ENCODE assay signal across 10 cellular contexts in genomic region chr18:7822435-7823425, GRCh38.
A peak's percentile ranks its signal among the peaks of the same experiment; 100 is the strongest.
DNase-seq lines count a peak whose midpoint lies in the region; ATAC-seq and TF ChIP-seq lines count a peak whose summit lies in the region.
"Had no signal": no experiment of that assay in that cellular context is flagged by ENCODE, and none has a peak within 500 bp of the region (broad histone marks: within the 10 kb centered on the region; RNA-seq: fewer than 3 reads in every experiment).

No MANE protein-coding gene starts in this region.

- peak; percentile 40 for DNase-seq in inferior parietal cortex (ENCODE audit: extremely low spot score)
- no peak for DNase-seq in activated CD8-positive, alpha-beta T cell treated with anti-CD3 and anti-CD28 coated beads, Interleukin-2, amount 10 ng/mL, durations not matched to agents 7 days and 5 days
- DNase-seq in PC-3: no peak
- DNase-seq: DMS79 treated with DMSO at 0.1 percent for 48 hours, NCI-H2171 had no signal

- H2AFZ ChIP-seq in PC-3 (ENCODE audit: low read length): no peak overlapping the region

- POLR2A ChIA-PET in activated CD8-positive, alpha-beta T cell treated with anti-CD3 and anti-CD28 coated beads, Interleukin-2, amount 10 ng/mL, durations not matched to agents 7 days and 5 days (lab: Charles Lee): no interaction called here
- POLR2A ChIA-PET in PC-3 (lab: Charles Lee; ENCODE audit: unreplicated experiment): no interaction called here

- H3K4me1 ChIP-seq in PC-3 (ENCODE audit: insufficient read depth, low read length): no peaks in the 10 kb centered on the region

- H3K4me1 Mint-ChIP-seq in activated CD8-positive, alpha-beta T cell treated with anti-CD3 and anti-CD28 coated beads, Interleukin-2, amount 10 ng/mL, durations not matched to agents 7 days and 5 days (ENCODE audit: low read depth): no peaks in the 10 kb centered on the region
- H3K4me1 Mint-ChIP-seq: IgD-negative memory B cell had no signal

- no peaks in the 10 kb centered on the region for H3K27me3 Mint-ChIP-seq in activated CD8-positive, alpha-beta T cell treated with anti-CD3 and anti-CD28 coated beads, Interleukin-2, amount 10 ng/mL, durations not matched to agents 7 days and 5 days (ENCODE audit: low read depth)
- H3K27me3 Mint-ChIP-seq: IgD-negative memory B cell had no signal

- no peak overlapping the region for H3K4me2 ChIP-seq in PC-3 (ENCODE audit: low read length)

- no peaks in the 10 kb centered on the region for H3F3A ChIP-seq in PC-3 (ENCODE audit: low read length, unreplicated experiment)

- no peak overlapping the region for H3K4me3 Mint-ChIP-seq in activated CD8-positive, alpha-beta T cell treated with anti-CD3 and anti-CD28 coated beads, Interleukin-2, amount 10 ng/mL, durations not matched to agents 7 days and 5 days
- H3K4me3 Mint-ChIP-seq: IgD-negative memory B cell had no signal

- no peaks in the 10 kb centered on the region for H3K79me2 ChIP-seq in PC-3 (ENCODE audit: low read length)

- no peaks in the 10 kb centered on the region for H4K20me1 ChIP-seq in PC-3 (ENCODE audit: low read length)

- ATAC-seq in HG02642 (IDR thresholded peaks at IDR 0.05; ENCODE audit: poor library complexity, unreplicated experiment): peak; percentile 60
- ATAC-seq in activated CD8-positive, alpha-beta T cell treated with anti-CD3 and anti-CD28 coated beads, Interleukin-2, amount 10 ng/mL, durations not matched to agents 7 days and 5 days: no peak
- no peak for ATAC-seq in PC-3
- ATAC-seq in HG03565 (IDR thresholded peaks at IDR 0.05; ENCODE audit: unreplicated experiment): no peak

- H3K9me3 Mint-ChIP-seq in activated CD8-positive, alpha-beta T cell treated with anti-CD3 and anti-CD28 coated beads, Interleukin-2, amount 10 ng/mL, durations not matched to agents 7 days and 5 days (ENCODE audit: insufficient read depth): peaks cover under 1% of the 10 kb centered on the region
- H3K9me3 Mint-ChIP-seq: IgD-negative memory B cell had no signal

- H3K4me3 ChIP-seq in PC-3 (ENCODE audit: low read length): no peak overlapping the region

- H3K36me3 Mint-ChIP-seq in activated CD8-positive, alpha-beta T cell treated with anti-CD3 and anti-CD28 coated beads, Interleukin-2, amount 10 ng/mL, durations not matched to agents 7 days and 5 days (ENCODE audit: low read depth): no peaks in the 10 kb centered on the region

- no peaks in the 10 kb centered on the region for H3K36me3 ChIP-seq in PC-3 (ENCODE audit: low read depth, low read length)

- no peak overlapping the region for H3K27ac Mint-ChIP-seq in activated CD8-positive, alpha-beta T cell treated with anti-CD3 and anti-CD28 coated beads, Interleukin-2, amount 10 ng/mL, durations not matched to agents 7 days and 5 days
- H3K27ac Mint-ChIP-seq: IgD-negative memory B cell had no signal

- H3K9me3 ChIP-seq in PC-3 (ENCODE audit: low read length): no peaks in the 10 kb centered on the region

- no TSS peak for BruUV-seq in PC-3 (replicated peaks; lab: Mats Ljungman, UMichigan)

- H3K27ac ChIP-seq in angular gyrus (ENCODE audit: low read depth, low read length) (peak overlapping the region; percentile 13), temporal lobe (ENCODE audit: low read depth, low read length) (peak overlapping the region; percentile 44), PC-3 (ENCODE audit: low read length) (no peak overlapping the region)

- H3K9ac ChIP-seq in PC-3 (ENCODE audit: low read length): no peak overlapping the region

- intact Hi-C loops in PC-3 (cut with micrococcal nuclease): no loop called here

- CTCF ChIA-PET in activated CD8-positive, alpha-beta T cell treated with anti-CD3 and anti-CD28 coated beads, Interleukin-2, amount 10 ng/mL, durations not matched to agents 7 days and 5 days (lab: Charles Lee): no interaction called here
- CTCF ChIA-PET in PC-3 (lab: Charles Lee): no interaction called here

- H3K27me3 ChIP-seq in PC-3 (ENCODE audit: low read length): no peaks in the 10 kb centered on the region

- no peak for TF ChIP-seq CTCF in PC-3 (conservative IDR thresholded peaks at IDR 0.05; ENCODE audit: low read depth, low read length)

- H3K9me2 ChIP-seq in PC-3 (replicated peaks; ENCODE audit: low read length): no peaks in the 10 kb centered on the region
